In genomic region chr1:222196736-222197135, GRCh38 we compare ENCODE assay signal across 3 cellular contexts.
"Had no signal": no experiment of that assay in that cellular context is flagged by ENCODE, and none has a peak within 500 bp of the region (broad histone marks: within the 10 kb centered on the region; RNA-seq: fewer than 3 reads in every experiment).

No MANE protein-coding gene starts in this region.

- DNase-seq: GDM1, GF-D8 had no signal

- H3K4me3 ChIP-seq: GM12878 had no signal
